In genomic region chr3:34247401-34247800, GRCh38 we compare ENCODE assay signal across 33 cellular contexts.
DNase-seq lines count a peak whose midpoint lies in the region; ATAC-seq and TF ChIP-seq lines count a peak whose summit lies in the region.
"Had no signal": no experiment of that assay in that cellular context is flagged by ENCODE, and none has a peak within 500 bp of the region (broad histone marks: within the 10 kb centered on the region; RNA-seq: fewer than 3 reads in every experiment).

No MANE protein-coding gene starts in this region.

- no peaks in the 10 kb centered on the region for H3K9me3 ChIP-seq in PC-3 (ENCODE audit: low read length)
- H3K9me3 ChIP-seq: A549; BE2C; BLaER1; BLaER1 treated with 17β-estradiol and CSF1 and Interleukin-3, amounts not matched to agents 10 nM and 100 nM; Caco-2 had no signal

- 0 out of 2 replicates have a peak overlapping the region, but pooled peaks have one; percentile 14 for H3K27ac ChIP-seq in PC-3 (ENCODE audit: low read length)
- H3K27ac ChIP-seq: 22Rv1; A549; BLaER1; BLaER1 treated with 17β-estradiol and CSF1 and Interleukin-3, amounts not matched to agents 10 nM and 100 nM; C4-2B had no signal

- DNase-seq in SIG-M5 treated with dmso at 0.1 percent for 504 hours (lab: John Stamatoyannopoulos, UW; ENCODE audit: unreplicated experiment) (peak; percentile 3), SIG-M5 (lab: John Stamatoyannopoulos, UW) (no peak), PC-3 (peak; percentile 27), osteocyte (ENCODE audit: extremely low spot score, unreplicated experiment) (no peak), NCI-H2107 (lab: John Stamatoyannopoulos, UW) (no peak)
- DNase-seq: 8988T; ACHN; AML-193; BE2C; C1 segment of cervical spinal cord; Caco-2; Calu3; CD4-positive, alpha-beta memory T cell; CD4-positive, alpha-beta T cell; CD4-positive, CD25-positive, alpha-beta regulatory T cell; CD8-positive, alpha-beta memory T cell; CD8-positive, alpha-beta T cell; COR-L47; DMS 273 treated with DMSO at 0.1 percent for 48 hours; DMS153; DMS53; DMS79; DMS79 treated with DMSO at 0.1 percent for 48 hours; DND-41; EL had no signal

- H3K4me1 ChIP-seq in PC-3 (ENCODE audit: insufficient read depth, low read length) = no peaks in the 10 kb centered on the region
- H3K4me1 ChIP-seq: A549; BE2C; BLaER1; BLaER1 treated with 17β-estradiol and CSF1 and Interleukin-3, amounts not matched to agents 10 nM and 100 nM; Caco-2 had no signal

- no TSS peak for BruUV-seq in PC-3 (replicated peaks; lab: Mats Ljungman, UMichigan)

- TF ChIP-seq CTCF in PC-3 (conservative IDR thresholded peaks at IDR 0.05; ENCODE audit: low read depth, low read length) (no peak), osteocyte (IDR thresholded peaks at IDR 0.05) (no peak)

- no peak overlapping the region for H3K4me2 ChIP-seq in PC-3 (ENCODE audit: low read length)
- H3K4me2 ChIP-seq: A549; BLaER1; BLaER1 treated with 17β-estradiol and CSF1 and Interleukin-3, amounts not matched to agents 10 nM and 100 nM had no signal

- POLR2A ChIA-PET in PC-3 (lab: Charles Lee; ENCODE audit: unreplicated experiment) = no interaction called here

- intact Hi-C loops in PC-3 (cut with micrococcal nuclease) = no loop called here

- H3K9me2 ChIP-seq in PC-3 (replicated peaks; ENCODE audit: low read length) = no peaks in the 10 kb centered on the region

- no peaks in the 10 kb centered on the region for H4K20me1 ChIP-seq in PC-3 (ENCODE audit: low read length)
- H4K20me1 ChIP-seq: BLaER1; BLaER1 treated with 17β-estradiol and CSF1 and Interleukin-3, amounts not matched to agents 10 nM and 100 nM had no signal

- peak overlapping the region; percentile 92 for H3K27ac Mint-ChIP-seq in osteocyte (ENCODE audit: unreplicated experiment)
- H3K27ac Mint-ChIP-seq: B cell; CD14-positive monocyte; CD4-positive, alpha-beta memory T cell; CD4-positive, alpha-beta T cell; CD8-positive, alpha-beta T cell had no signal

- H3K4me3 Mint-ChIP-seq in osteocyte (ENCODE audit: unreplicated experiment) = no peak overlapping the region
- H3K4me3 Mint-ChIP-seq: CD14-positive monocyte; CD4-positive, alpha-beta T cell; CD4-positive, CD25-positive, alpha-beta regulatory T cell; CD8-positive, alpha-beta T cell had no signal

- H3K4me1 Mint-ChIP-seq in osteocyte (ENCODE audit: unreplicated experiment) = peaks cover 63% of the 10 kb centered on the region
- H3K4me1 Mint-ChIP-seq: CD14-positive monocyte; CD4-positive, CD25-positive, alpha-beta regulatory T cell had no signal

- H3K27me3 Mint-ChIP-seq in osteocyte (ENCODE audit: unreplicated experiment) = no peaks in the 10 kb centered on the region
- H3K27me3 Mint-ChIP-seq: B cell; CD4-positive, alpha-beta memory T cell; CD4-positive, alpha-beta T cell; CD4-positive, CD25-positive, alpha-beta regulatory T cell had no signal

- ATAC-seq in PC-3 (no peak), HG02885 (IDR thresholded peaks at IDR 0.05; ENCODE audit: poor library complexity, unreplicated experiment) (no peak)
- ATAC-seq: A549; CD8-positive, alpha-beta T cell had no signal

- H3K36me3 ChIP-seq in PC-3 (ENCODE audit: low read depth, low read length) = no peaks in the 10 kb centered on the region
- H3K36me3 ChIP-seq: BE2C; BLaER1; BLaER1 treated with 17β-estradiol and CSF1 and Interleukin-3, amounts not matched to agents 10 nM and 100 nM had no signal

- H3K27me3 ChIP-seq in PC-3 (ENCODE audit: low read length) = no peaks in the 10 kb centered on the region; the same call in 1 of the 2 replicates
- H3K27me3 ChIP-seq: BE2C; BLaER1; BLaER1 treated with 17β-estradiol and CSF1 and Interleukin-3, amounts not matched to agents 10 nM and 100 nM had no signal

- no peak overlapping the region for H3K4me3 ChIP-seq in PC-3 (ENCODE audit: low read length)
- H3K4me3 ChIP-seq: A549; BLaER1; BLaER1 treated with 17β-estradiol and CSF1 and Interleukin-3, amounts not matched to agents 10 nM and 100 nM had no signal

- no peak overlapping the region for H3K9ac ChIP-seq in PC-3 (ENCODE audit: low read length)
- H3K9ac ChIP-seq: BLaER1; BLaER1 treated with 17β-estradiol and CSF1 and Interleukin-3, amounts not matched to agents 10 nM and 100 nM had no signal

- CTCF ChIA-PET in PC-3 (lab: Charles Lee) = no interaction called here

- H3K9me3 Mint-ChIP-seq in osteocyte (ENCODE audit: unreplicated experiment) = peaks cover 4% of the 10 kb centered on the region
- H3K9me3 Mint-ChIP-seq: CD4-positive, alpha-beta memory T cell; CD4-positive, alpha-beta T cell; CD8-positive, alpha-beta memory T cell; CD8-positive, alpha-beta T cell had no signal

- no peaks in the 10 kb centered on the region for H3K79me2 ChIP-seq in PC-3 (ENCODE audit: low read length)

- H3K36me3 Mint-ChIP-seq in osteocyte (ENCODE audit: unreplicated experiment) = peaks cover 41% of the 10 kb centered on the region
- H3K36me3 Mint-ChIP-seq: CD14-positive monocyte; CD4-positive, alpha-beta memory T cell; CD4-positive, CD25-positive, alpha-beta regulatory T cell; CD8-positive, alpha-beta memory T cell; CD8-positive, alpha-beta T cell had no signal

- no peaks in the 10 kb centered on the region for H3F3A ChIP-seq in PC-3 (ENCODE audit: low read length, unreplicated experiment)

- no peak overlapping the region for H2AFZ ChIP-seq in PC-3 (ENCODE audit: low read length)

Comparison
In these comparisons a context has a peak if more than half of its experiments do, and no peak if none do; other contexts are left out.
1. DNase-seq: peak in SIG-M5 treated with dmso at 0.1 percent for 504 hours (single experiment) and PC-3 (single experiment); none in SIG-M5 (single experiment), osteocyte (single experiment) and NCI-H2107 (single experiment).